8 cellular contexts compared by ENCODE assay signal in the genomic region with DNA sequence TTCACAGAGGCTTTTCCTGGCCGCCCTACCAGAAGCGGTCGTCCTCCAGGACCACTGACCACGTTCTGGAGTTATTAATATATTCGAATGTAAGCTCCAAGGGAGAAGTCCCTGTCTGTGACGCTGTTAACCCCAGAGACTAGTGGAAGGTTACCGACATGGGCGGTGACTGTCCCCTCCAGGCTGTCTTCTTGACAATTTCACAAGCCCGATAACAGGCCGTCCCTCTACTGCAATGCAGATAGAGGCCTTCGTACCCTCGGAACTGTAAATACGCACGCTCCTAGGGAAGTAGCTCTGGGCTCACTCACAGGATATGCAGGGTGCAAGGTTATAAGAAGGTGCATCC. TPM values are rescaled to one million over a fixed set of nuclear protein-coding genes. Genes with fewer than 3 reads are reported as not detected.
DNase-seq lines count a peak whose midpoint lies in the region; TF ChIP-seq lines count a peak whose summit lies in the region.

No MANE protein-coding gene starts in this region.

- H4K20me1 ChIP-seq in GM23248 (ENCODE audit: insufficient read depth): no peaks in the 10 kb centered on the region

- WGBS in GM23248 (ENCODE audit: low coverage in 1 of 2, low lambda C conversion rate in 2 of 2, missing lambda C conversion rate in 2 of 2), 2 experiments: 1 to 2% methylated on average over 14 of the region's 14 CpGs
- 0 to 1% (median 1%) methylated on average over 14 of the region's 14 CpGs for WGBS in spleen, 5 donors

- peak in 1 of 3 donors; percentile 18 for TF ChIP-seq POLR2A in spleen (IDR thresholded peaks at IDR 0.05)

- H3K4me1 ChIP-seq in GM23248 (ENCODE audit: insufficient read depth) (peaks cover 6% of the 10 kb centered on the region), iPS-15b (ENCODE audit: control insufficient read depth, insufficient read depth, low read length) (no peaks in the 10 kb centered on the region), spleen (peaks cover 3 to 41% (median 30%) of the 10 kb centered on the region in 6 donors)

- H3K36me3 ChIP-seq in GM23248 (ENCODE audit: low read depth) (no peaks in the 10 kb centered on the region), iPS-15b (ENCODE audit: control insufficient read depth, insufficient read depth, low read length) (no peaks in the 10 kb centered on the region), spleen (no peaks in the 10 kb centered on the region)

- intact Hi-C loops in spleen (cut with DNase I; ENCODE audit: low total_unique reads): no loop called here

- peak overlapping the region; percentile 93 for H2AFZ ChIP-seq in GM23248

- in situ Hi-C loops in GM23248 (cut with MboI) (no loop called here), SK-MEL-5 (cut with HindIII; ENCODE audit: low pct_unique_long_range_greater_than_20kb, low sequenced_read_pairs) (no loop called here), astrocyte of the spinal cord (cut with HindIII; ENCODE audit: low sequenced_read_pairs) (no loop called here)

- H3K9me2 ChIP-seq in GM23248 (ENCODE audit: insufficient read depth): no peaks in the 10 kb centered on the region

- peaks cover 21% of the 10 kb centered on the region for H3K79me2 ChIP-seq in GM23248 (ENCODE audit: insufficient read depth)

- H3K4me2 ChIP-seq in GM23248 (ENCODE audit: unreplicated experiment): peak overlapping the region; percentile 94

- H3K27ac ChIP-seq in GM23248 (peak overlapping the region; percentile 93), spleen (peak overlapping the region; percentile 85 to 96 (median 92))

- H3F3A ChIP-seq in GM23248 (ENCODE audit: insufficient read depth): peaks cover 8% of the 10 kb centered on the region

- no peaks in the 10 kb centered on the region for H3K27me3 ChIP-seq in GM23248 (replicated peaks; ENCODE audit: insufficient read depth)
- H3K27me3 ChIP-seq in iPS-15b (ENCODE audit: control insufficient read depth, insufficient read depth, low read length): peaks cover 2% of the 10 kb centered on the region
- H3K27me3 ChIP-seq in spleen (replicated peaks in 1 of 7): no peaks in the 10 kb centered on the region

- H3K4me3 ChIP-seq in GM23248: peak overlapping the region; percentile 73
- peak overlapping the region; percentile 63 for H3K4me3 ChIP-seq in LNCaP clone FGC (ENCODE audit: low read depth, low read length)
- peak overlapping the region; percentile 87 for H3K4me3 ChIP-seq in astrocyte of the spinal cord (ENCODE audit: low read depth, low read length)
- peak overlapping the region; percentile 96 for H3K4me3 ChIP-seq in iPS-15b (ENCODE audit: low read depth, low read length)
- peak overlapping the region; percentile 62 to 99 (median 94) for H3K4me3 ChIP-seq in spleen

- H3K9me3 ChIP-seq in GM23248 (ENCODE audit: low read depth) (no peaks in the 10 kb centered on the region), iPS-15b (ENCODE audit: control insufficient read depth, insufficient read depth, low read length) (no peaks in the 10 kb centered on the region), spleen (peaks cover 0 to 6% (median 0%) of the 10 kb centered on the region in 8 donors)

- no peak for TF ChIP-seq CTCF in LNCaP clone FGC (IDR thresholded peaks at IDR 0.05; ENCODE audit: control insufficient read depth, extremely low read depth, insufficient read depth)
- TF ChIP-seq CTCF in astrocyte of the spinal cord (IDR thresholded peaks at IDR 0.05; ENCODE audit: low read depth, low read length): no peak
- peak in 1 of 11 experiments; percentile 3 for TF ChIP-seq CTCF in spleen (IDR thresholded peaks at IDR 0.05 in 8 of 11, conservative IDR thresholded peaks at IDR 0.05 in 3 of 11)

- H3K9ac ChIP-seq in GM23248: peak overlapping the region; percentile 91
- H3K9ac ChIP-seq in iPS-15b (ENCODE audit: low read depth, low read length): peak overlapping the region; percentile 88

- DNase-seq in GM03348 (ENCODE audit: low spot score) (peak; percentile 50), GM23248 (no peak), LNCaP clone FGC (ENCODE audit: low read depth) (peak; percentile 58), SK-MEL-5 (ENCODE audit: low read depth, low spot score) (peak; percentile 51), astrocyte of the spinal cord (ENCODE audit: low read depth, low spot score) (no peak), spleen (no peak), NCI-H226 (no peak)

RNA-seq across cellular contexts. Expression of a gene that starts 0.6 kb away (rescaled TPM):
- 16.6 and 19.1 TPM in 2 replicates for total RNA-seq in GM23248 (2014; rRNA removed; shearing (Covaris generic))
- polyA plus RNA-seq in GM23248 (2016; fragmentation: Nextera tagmentation; extraction: Ambion mirVana) (18.9 and 20.0 TPM in 2 replicates), spleen (10 to 100 TPM in 2 of 3 donors, 1 to 10 TPM in 1; 5.4 to 13.6 (median 10.1) TPM)
- total RNA-seq in SK-MEL-5 (2014; rRNA removed; shearing (Covaris generic)): 33.5 and 35.9 TPM in 2 replicates
- 27.6 and 33.8 TPM in 2 replicates for polyA plus RNA-seq in SK-MEL-5 (2015; cell fraction: cytosol; rRNA removed)
- polyA plus RNA-seq in SK-MEL-5 (2015; cell fraction: nucleus; rRNA removed): 6.1 and 8.9 TPM in 2 replicates
- 10 to 100 TPM; 11.7 to 21.4 (median 16.4) TPM for total RNA-seq in spleen

Comparison
In these comparisons a context has a peak if more than half of its experiments do, and no peak if none do; other contexts are left out.
1. DNase-seq: peak in GM03348 (single experiment), LNCaP clone FGC (single experiment) and SK-MEL-5 (single experiment); none in GM23248 (single experiment), astrocyte of the spinal cord (single experiment), spleen (single experiment) and NCI-H226 (single experiment).
2. Peak in every context shown above with its lines, with median percentiles within 50 percentile points of each other: H3K4me3 ChIP-seq.